Comparison of ENCODE assay signal across 2 cellular contexts in the genomic region with DNA sequence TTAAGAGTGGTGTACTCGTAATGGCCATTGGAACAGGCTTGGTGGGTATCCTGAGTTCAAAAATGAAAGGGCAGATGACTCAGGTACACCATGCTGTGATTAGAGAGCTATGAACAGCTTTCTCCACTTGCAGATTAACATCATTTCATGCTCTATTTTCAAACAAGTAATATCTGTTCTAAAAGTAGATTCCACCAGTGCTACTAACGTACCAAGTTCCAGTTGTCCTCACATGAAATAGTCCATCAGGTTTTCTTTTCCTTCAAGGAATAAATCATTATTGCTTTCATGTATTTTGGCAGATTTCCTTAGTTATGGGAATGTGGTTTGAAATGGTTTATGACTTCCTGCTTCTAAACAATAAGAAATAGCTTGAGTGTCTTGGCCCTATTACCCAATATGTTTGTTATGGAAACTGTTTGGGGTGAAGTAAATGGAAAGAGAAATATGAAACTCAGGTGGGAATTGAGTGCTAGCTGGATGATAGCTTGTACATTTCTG.
TF ChIP-seq lines count a peak whose summit lies in the region.

No MANE protein-coding gene starts in this region.

TF ChIP-seq in HCT116, 20 proteins besides CTCF, POLR2A, EP300 and RAD21:
- TF ChIP-seq TCF7L2 (IDR thresholded peaks at IDR 0.05; ENCODE audit: borderline replicate concordance, extremely low read depth, insufficient read depth, insufficient read length) (peak; percentile 96), SP1 (IDR thresholded peaks at IDR 0.05; ENCODE audit: low read depth) (peak; percentile 100), YY1 (IDR thresholded peaks at IDR 0.05; ENCODE audit: extremely low read depth, insufficient replicate concordance, low read depth, low read length) (peak; percentile 17), POLR2AphosphoS5 (IDR thresholded peaks at IDR 0.05; ENCODE audit: low read depth, low read length) (no peak), ELF1 (IDR thresholded peaks at IDR 0.05; ENCODE audit: borderline replicate concordance, low read depth) (peak; percentile 46; the same call in 1 of the 2 replicates), FOSL1 (IDR thresholded peaks at IDR 0.05; ENCODE audit: low read depth) (peak; percentile 89), EGR1 (IDR thresholded peaks at IDR 0.05; ENCODE audit: low read depth) (peak; percentile 68), SRF (IDR thresholded peaks at IDR 0.05; ENCODE audit: low read depth) (peak; percentile 80), EZH2 (IDR thresholded peaks at IDR 0.05) (no peak), CBX3 (IDR thresholded peaks at IDR 0.05; ENCODE audit: low read depth) (peak; percentile 69; the same call in 1 of the 2 replicates), JUND (IDR thresholded peaks at IDR 0.05) (peak; percentile 94), CEBPB (IDR thresholded peaks at IDR 0.05; ENCODE audit: low read depth) (peak; percentile 99), ZFX (IDR thresholded peaks at IDR 0.05) (no peak)
- TF ChIP-seq, protein P1, sequence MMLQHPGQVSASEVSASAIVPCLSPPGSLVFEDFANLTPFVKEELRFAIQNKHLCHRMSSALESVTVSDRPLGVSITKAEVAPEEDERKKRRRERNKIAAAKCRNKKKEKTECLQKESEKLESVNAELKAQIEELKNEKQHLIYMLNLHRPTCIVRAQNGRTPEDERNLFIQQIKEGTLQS (IDR thresholded peaks at IDR 0.05), result peak; percentile 68; the same call in 1 of the 2 replicates
- TF ChIP-seq, protein P2, sequence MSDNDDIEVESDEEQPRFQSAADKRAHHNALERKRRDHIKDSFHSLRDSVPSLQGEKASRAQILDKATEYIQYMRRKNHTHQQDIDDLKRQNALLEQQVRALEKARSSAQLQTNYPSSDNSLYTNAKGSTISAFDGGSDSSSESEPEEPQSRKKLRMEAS (IDR thresholded peaks at IDR 0.05), result peak; percentile 70
TF ChIP-seq in HCT116: peak in this region for 12.

TF ChIP-seq in HepG2, 621 proteins besides CTCF, POLR2A, EP300 and RAD21:
- TF ChIP-seq ZSCAN9 (CRISPR knock-in tag; IDR thresholded peaks at IDR 0.05; ENCODE audit: borderline replicate concordance) (no peak), KLF6 (CRISPR knock-in tag; IDR thresholded peaks at IDR 0.05) (no peak), RNF2 (conservative IDR thresholded peaks at IDR 0.05; ENCODE audit: low read depth) (no peak), IRF2 (CRISPR knock-in tag; IDR thresholded peaks at IDR 0.05) (no peak), NFE2L2 (IDR thresholded peaks at IDR 0.05; ENCODE audit: low read length) (no peak), U2AF2 (IDR thresholded peaks at IDR 0.05; ENCODE audit: low read depth, low read length) (no peak), ZFP36L1 (CRISPR knock-in tag; IDR thresholded peaks at IDR 0.05) (no peak), ZSCAN20 (CRISPR knock-in tag; IDR thresholded peaks at IDR 0.05; ENCODE audit: borderline replicate concordance) (no peak), ELF4 (CRISPR knock-in tag; IDR thresholded peaks at IDR 0.05; ENCODE audit: borderline replicate concordance) (no peak), ZNF225 (CRISPR knock-in tag; IDR thresholded peaks at IDR 0.05) (no peak), CREM (IDR thresholded peaks at IDR 0.05) (no peak), CREM (CRISPR knock-in tag; IDR thresholded peaks at IDR 0.05) (no peak), ZNF160 (CRISPR knock-in tag; IDR thresholded peaks at IDR 0.05) (no peak), REPIN1 (CRISPR knock-in tag; IDR thresholded peaks at IDR 0.05; ENCODE audit: borderline replicate concordance, low read depth) (no peak), KMT2A (CRISPR knock-in tag; IDR thresholded peaks at IDR 0.05) (no peak)
- TF ChIP-seq, protein P3, sequence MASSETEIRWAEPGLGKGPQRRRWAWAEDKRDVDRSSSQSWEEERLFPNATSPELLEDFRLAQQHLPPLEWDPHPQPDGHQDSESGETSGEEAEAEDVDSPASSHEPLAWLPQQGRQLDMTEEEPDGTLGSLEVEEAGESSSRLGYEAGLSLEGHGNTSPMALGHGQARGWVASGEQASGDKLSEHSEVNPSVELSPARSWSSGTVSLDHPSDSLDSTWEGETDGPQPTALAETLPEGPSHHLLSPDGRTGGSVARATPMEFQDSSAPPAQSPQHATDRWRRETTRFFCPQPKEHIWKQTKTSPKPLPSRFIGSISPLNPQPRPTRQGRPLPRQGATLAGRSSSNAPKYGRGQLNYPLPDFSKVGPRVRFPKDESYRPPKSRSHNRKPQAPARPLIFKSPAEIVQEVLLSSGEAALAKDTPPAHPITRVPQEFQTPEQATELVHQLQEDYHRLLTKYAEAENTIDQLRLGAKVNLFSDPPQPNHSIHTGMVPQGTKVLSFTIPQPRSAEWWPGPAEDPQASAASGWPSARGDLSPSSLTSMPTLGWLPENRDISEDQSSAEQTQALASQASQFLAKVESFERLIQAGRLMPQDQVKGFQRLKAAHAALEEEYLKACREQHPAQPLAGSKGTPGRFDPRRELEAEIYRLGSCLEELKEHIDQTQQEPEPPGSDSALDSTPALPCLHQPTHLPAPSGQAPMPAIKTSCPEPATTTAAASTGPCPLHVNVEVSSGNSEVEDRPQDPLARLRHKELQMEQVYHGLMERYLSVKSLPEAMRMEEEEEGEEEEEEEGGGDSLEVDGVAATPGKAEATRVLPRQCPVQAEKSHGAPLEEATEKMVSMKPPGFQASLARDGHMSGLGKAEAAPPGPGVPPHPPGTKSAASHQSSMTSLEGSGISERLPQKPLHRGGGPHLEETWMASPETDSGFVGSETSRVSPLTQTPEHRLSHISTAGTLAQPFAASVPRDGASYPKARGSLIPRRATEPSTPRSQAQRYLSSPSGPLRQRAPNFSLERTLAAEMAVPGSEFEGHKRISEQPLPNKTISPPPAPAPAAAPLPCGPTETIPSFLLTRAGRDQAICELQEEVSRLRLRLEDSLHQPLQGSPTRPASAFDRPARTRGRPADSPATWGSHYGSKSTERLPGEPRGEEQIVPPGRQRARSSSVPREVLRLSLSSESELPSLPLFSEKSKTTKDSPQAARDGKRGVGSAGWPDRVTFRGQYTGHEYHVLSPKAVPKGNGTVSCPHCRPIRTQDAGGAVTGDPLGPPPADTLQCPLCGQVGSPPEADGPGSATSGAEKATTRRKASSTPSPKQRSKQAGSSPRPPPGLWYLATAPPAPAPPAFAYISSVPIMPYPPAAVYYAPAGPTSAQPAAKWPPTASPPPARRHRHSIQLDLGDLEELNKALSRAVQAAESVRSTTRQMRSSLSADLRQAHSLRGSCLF (CRISPR knock-in tag; IDR thresholded peaks at IDR 0.05; ENCODE audit: borderline replicate concordance), result no peak
